In genomic region chr7:125147047-125147446, GRCh38 we compare ENCODE assay signal across 5 cellular contexts.
"Had no signal": no experiment of that assay in that cellular context is flagged by ENCODE, and none has a peak within 500 bp of the region (broad histone marks: within the 10 kb centered on the region; RNA-seq: fewer than 3 reads in every experiment).

No MANE protein-coding gene starts in this region.

- H3K4me2 ChIP-seq: GM23338 had no signal

- DNase-seq: H9, HCEC 1CT had no signal

- ATAC-seq: GM23338, HepG2 had no signal

- H2AFZ ChIP-seq: GM23338 had no signal

- H3K4me3 ChIP-seq: GM23338 had no signal

- H3K27ac ChIP-seq: HL-60 had no signal
